Comparison of ENCODE assay signal across 8 cellular contexts in the genomic region with DNA sequence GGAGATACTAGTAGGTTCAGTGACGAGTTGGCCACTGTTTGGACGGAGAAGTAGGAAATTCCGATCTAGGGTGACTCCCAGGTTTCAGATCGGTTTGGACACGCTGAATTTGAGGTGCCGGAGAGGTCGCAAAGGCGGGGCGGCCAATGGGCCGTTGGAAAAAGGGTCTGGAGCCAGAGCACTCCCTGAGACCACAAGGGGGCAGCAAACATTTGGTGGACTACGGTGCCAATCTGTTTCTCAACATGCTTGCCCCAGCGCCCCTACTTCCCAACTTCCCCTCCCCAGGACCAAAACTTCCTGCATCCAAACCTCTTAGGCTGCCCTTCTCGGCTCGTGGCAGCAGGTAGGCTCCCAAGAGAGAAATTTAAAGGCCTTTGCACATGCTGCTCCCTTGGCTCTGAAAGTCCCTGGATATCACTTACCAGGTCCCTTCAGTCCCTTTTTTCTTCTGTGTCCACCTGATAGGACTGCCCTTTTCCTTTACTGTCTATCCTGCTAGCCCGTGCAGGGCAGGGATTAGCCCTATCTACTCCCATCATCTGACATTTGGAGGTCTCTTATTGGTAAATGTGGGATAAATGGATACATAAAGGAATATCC. TPM values are rescaled to one million over a fixed set of nuclear protein-coding genes. Genes with fewer than 3 reads are reported as not detected.
DNase-seq lines count a peak whose midpoint lies in the region; ATAC-seq and TF ChIP-seq lines count a peak whose summit lies in the region.

No MANE protein-coding gene starts in this region.

- DNase-seq in DMS 273 (lab: John Stamatoyannopoulos, UW; ENCODE audit: unreplicated experiment), result peak; percentile 94
- peak; percentile 45 for DNase-seq in NCI-H510A (lab: John Stamatoyannopoulos, UW)
- peak; percentile 79 for DNase-seq in activated CD4-positive, alpha-beta T cell treated with anti-CD3 and anti-CD28 coated beads, Interleukin-2, amount 10 ng/mL, durations not matched to agents 7 days and 5 days
- peak; percentile 54 to 81 for DNase-seq in dermis microvascular lymphatic vessel endothelial cell (ENCODE audit: low read depth in 2 of 2)
- peak; percentile 76 to 82 (median 77) for DNase-seq in right lobe of liver
- peak; percentile 71 for DNase-seq in stimulated activated CD4-positive, alpha-beta T cell treated with anti-CD3 and anti-CD28 coated beads, Interleukin-2, amount 100 ng/mL, for 48 hours

- ATAC-seq in HG02759 (IDR thresholded peaks at IDR 0.05; ENCODE audit: unreplicated experiment), result peak; percentile 37
- peak; percentile 74 to 76 (median 74) for ATAC-seq in right lobe of liver
- ATAC-seq in HG03442 (IDR thresholded peaks at IDR 0.05; ENCODE audit: unreplicated experiment), result no peak

- CTCF ChIA-PET in activated CD4-positive, alpha-beta T cell treated with anti-CD3 and anti-CD28 coated beads, Interleukin-2, amount 10 ng/mL, durations not matched to agents 7 days and 5 days (lab: Charles Lee), result interaction anchor here (1.0 to 8.2 kb wide), 3 partner anchors 9 to 52 kb away, joined by 3 to 60 read pairs (median 5); partner anchors contain the start of gene SIGMAR1

- no peaks in the 10 kb centered on the region for H3K27me3 ChIP-seq in right lobe of liver

- peaks cover 15% of the 10 kb centered on the region for H3K36me3 Mint-ChIP-seq in activated CD4-positive, alpha-beta T cell treated with anti-CD3 and anti-CD28 coated beads, Interleukin-2, amount 10 ng/mL, durations not matched to agents 7 days and 5 days (ENCODE audit: low read depth)

- H3K9me3 ChIP-seq in right lobe of liver, result no peaks in the 10 kb centered on the region

- H3K4me3 ChIP-seq in right lobe of liver, result peak overlapping the region; percentile 62 to 85 (median 74)

- intact Hi-C loops in right lobe of liver (cut with DNase I), result no loop called here

- peak overlapping the region; percentile 96 for H3K27ac Mint-ChIP-seq in activated CD4-positive, alpha-beta T cell treated with anti-CD3 and anti-CD28 coated beads, Interleukin-2, amount 10 ng/mL, durations not matched to agents 7 days and 5 days

- peak overlapping the region; percentile 92 for H3K4me3 Mint-ChIP-seq in activated CD4-positive, alpha-beta T cell treated with anti-CD3 and anti-CD28 coated beads, Interleukin-2, amount 10 ng/mL, durations not matched to agents 7 days and 5 days

- POLR2A ChIA-PET in activated CD4-positive, alpha-beta T cell treated with anti-CD3 and anti-CD28 coated beads, Interleukin-2, amount 10 ng/mL, durations not matched to agents 7 days and 5 days (lab: Charles Lee), result no interaction called here

- 0% methylated on average over 10 of the region's 15 CpGs for WGBS in right lobe of liver (ENCODE audit: insufficient coverage, low coverage, low lambda C conversion rate, missing lambda C conversion rate)

- H3K4me1 ChIP-seq in right lobe of liver, result peaks cover 0 to 24% (median 10%) of the 10 kb centered on the region in 4 donors

- TF ChIP-seq POLR2A in right lobe of liver (IDR thresholded peaks at IDR 0.05), result no peak

- H3K4me1 Mint-ChIP-seq in activated CD4-positive, alpha-beta T cell treated with anti-CD3 and anti-CD28 coated beads, Interleukin-2, amount 10 ng/mL, durations not matched to agents 7 days and 5 days, result peaks cover 23% of the 10 kb centered on the region

- peak overlapping the region; percentile 86 to 89 (median 86) for H3K27ac ChIP-seq in right lobe of liver

- H3K9me3 Mint-ChIP-seq in activated CD4-positive, alpha-beta T cell treated with anti-CD3 and anti-CD28 coated beads, Interleukin-2, amount 10 ng/mL, durations not matched to agents 7 days and 5 days, result no peaks in the 10 kb centered on the region

- H3K36me3 ChIP-seq in right lobe of liver, result peaks cover 0 to 21% (median 4%) of the 10 kb centered on the region in 4 donors

- TF ChIP-seq CTCF in right lobe of liver (IDR thresholded peaks at IDR 0.05), result peak; percentile 74 to 85 (median 84)

- H3K27me3 Mint-ChIP-seq in activated CD4-positive, alpha-beta T cell treated with anti-CD3 and anti-CD28 coated beads, Interleukin-2, amount 10 ng/mL, durations not matched to agents 7 days and 5 days, result no peaks in the 10 kb centered on the region

RNA-seq across cellular contexts. Expression of gene RPP25L, which starts 1.0 kb away (rescaled TPM):
- 10 to 100 TPM; 22.7 to 26.8 TPM for total RNA-seq in activated CD4-positive, alpha-beta T cell treated with anti-CD3 and anti-CD28 coated beads, Interleukin-2, amount 10 ng/mL, durations not matched to agents 7 days and 5 days
- total RNA-seq in dermis microvascular lymphatic vessel endothelial cell (16.9 and 17.7 TPM in 2 replicates), right lobe of liver (10 to 100 TPM; 15.2 to 29.1 (median 25.0) TPM)

RNA-seq across cellular contexts. Expression of gene DCTN3, which starts 7.4 kb away (rescaled TPM):
- total RNA-seq in activated CD4-positive, alpha-beta T cell treated with anti-CD3 and anti-CD28 coated beads, Interleukin-2, amount 10 ng/mL, durations not matched to agents 7 days and 5 days, result 100 to 1,000 TPM; 150 to 153 TPM
- total RNA-seq in dermis microvascular lymphatic vessel endothelial cell (76.0 and 80.8 TPM in 2 replicates), right lobe of liver (10 to 100 TPM; 26.4 to 36.8 (median 32.7) TPM)

RNA-seq across cellular contexts. Expression of gene ARID3C, which starts 16.0 kb away (rescaled TPM):
- under 1 TPM; 0.46 to 0.69 TPM for total RNA-seq in activated CD4-positive, alpha-beta T cell treated with anti-CD3 and anti-CD28 coated beads, Interleukin-2, amount 10 ng/mL, durations not matched to agents 7 days and 5 days
- total RNA-seq in dermis microvascular lymphatic vessel endothelial cell, result 0.25 TPM in 1 of 2 replicates, not detected in the other
- 1 to 10 TPM; 1.7 to 6.7 (median 2.5) TPM for total RNA-seq in right lobe of liver

RNA-seq across cellular contexts. Expression of gene CNTFR, which starts 23.4 kb away (rescaled TPM):
- not detected for total RNA-seq in activated CD4-positive, alpha-beta T cell treated with anti-CD3 and anti-CD28 coated beads, Interleukin-2, amount 10 ng/mL, durations not matched to agents 7 days and 5 days
- total RNA-seq in dermis microvascular lymphatic vessel endothelial cell (not detected in 2 replicates), right lobe of liver (10 to 100 TPM in 1 of 6 experiments, 1 to 10 TPM in 4, under 1 TPM in 1; 0.71 to 12.5 (median 3.4) TPM)

RNA-seq across cellular contexts. Expression of gene SIGMAR1, which starts 24.7 kb away (rescaled TPM):
- total RNA-seq in activated CD4-positive, alpha-beta T cell treated with anti-CD3 and anti-CD28 coated beads, Interleukin-2, amount 10 ng/mL, durations not matched to agents 7 days and 5 days, result 10 to 100 TPM; 57.7 to 62.2 TPM
- total RNA-seq in dermis microvascular lymphatic vessel endothelial cell (34.9 and 48.4 TPM in 2 replicates), right lobe of liver (100 to 1,000 TPM in 5 of 6 experiments, 10 to 100 TPM in 1; 69.3 to 237 (median 123) TPM)
